1 cellular context compared by ENCODE assay signal in genomic region chr19:30374791-30375650, GRCh38.
TF ChIP-seq lines count a peak whose summit lies in the region.

No MANE protein-coding gene starts in this region.

TF ChIP-seq in SK-N-SH, 30 proteins besides CTCF, POLR2A, EP300 and RAD21 (continued from another document):
- TF ChIP-seq MXI1 (IDR thresholded peaks at IDR 0.05; ENCODE audit: low read depth, low read length) (no peak), NRF1 (IDR thresholded peaks at IDR 0.05; ENCODE audit: low read depth, low read length) (no peak), TEAD4 (IDR thresholded peaks at IDR 0.05; ENCODE audit: borderline replicate concordance, insufficient read depth) (no peak), RXRA (IDR thresholded peaks at IDR 0.05; ENCODE audit: borderline replicate concordance, low read depth) (no peak), TAF1 (IDR thresholded peaks at IDR 0.05; ENCODE audit: borderline replicate concordance, low read depth, low read length) (no peak), FOSL2 (IDR thresholded peaks at IDR 0.05; ENCODE audit: borderline replicate concordance, low read depth) (no peak), CHD2 (IDR thresholded peaks at IDR 0.05; ENCODE audit: low read length, partially characterized antibody) (no peak), ELF1 (IDR thresholded peaks at IDR 0.05) (no peak), PBX3 (IDR thresholded peaks at IDR 0.05) (no peak)
